ENCODE assay signal across 17 cellular contexts in the genomic region with DNA sequence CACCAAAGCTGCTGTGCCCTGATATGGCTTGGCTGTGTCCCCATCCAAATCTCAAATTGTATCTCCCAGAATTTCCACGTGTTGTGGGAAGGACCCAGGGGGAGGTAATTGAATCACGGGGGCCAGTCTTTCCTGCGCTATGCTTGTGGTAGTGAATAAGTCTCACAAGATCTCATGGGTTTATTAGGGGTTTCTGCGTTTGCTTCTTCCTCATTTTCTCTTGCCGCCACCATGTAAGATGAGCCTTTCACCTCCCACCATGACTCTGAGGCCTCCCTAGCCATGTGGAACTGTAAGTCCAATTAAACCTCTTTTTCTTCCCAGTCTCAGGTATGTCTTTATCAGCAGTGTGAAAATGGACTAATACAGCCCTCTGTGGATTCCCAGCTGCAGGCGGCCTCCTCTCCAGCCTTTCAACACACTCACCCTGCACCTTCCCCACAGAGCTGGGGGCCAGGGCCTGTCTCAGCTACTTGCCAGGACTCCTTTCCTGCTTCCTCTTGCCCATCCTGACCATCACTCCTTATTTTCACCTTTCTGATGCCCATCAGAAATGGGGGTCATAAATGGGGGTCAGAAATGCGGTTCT. TPM values are rescaled to one million over a fixed set of nuclear protein-coding genes. Genes with fewer than 3 reads are reported as not detected.
DNase-seq lines count a peak whose midpoint lies in the region; ATAC-seq, FAIRE-seq and TF ChIP-seq lines count a peak whose summit lies in the region.
"Had no signal": no experiment of that assay in that cellular context is flagged by ENCODE, and none has a peak within 500 bp of the region (broad histone marks: within the 10 kb centered on the region; RNA-seq: fewer than 3 reads in every experiment).

No MANE protein-coding gene starts in this region.

- no peak for FAIRE-seq in K562 (lab: Jason Lieb, UNC)
- FAIRE-seq: A204.1, GM18507 had no signal

- H3K27me3 ChIP-seq in K562 (ENCODE audit: control insufficient read depth in 2 of 2, insufficient read depth in 2 of 2, low read length in 2 of 2) (peaks cover 0 to 4% of the 10 kb centered on the region in 2 experiments; a peak in 1 of 5 replicates), neutrophil (no peaks in the 10 kb centered on the region), GM23248 (replicated peaks; ENCODE audit: insufficient read depth) (no peaks in the 10 kb centered on the region)
- H3K27me3 ChIP-seq: BLaER1 had no signal

- H3K9me1 ChIP-seq in K562 (ENCODE audit: control insufficient read depth, insufficient read depth, low read length): no peaks in the 10 kb centered on the region

- no peak overlapping the region for H2AFZ ChIP-seq in K562 (ENCODE audit: low read depth, low read length)
- no peak overlapping the region for H2AFZ ChIP-seq in GM23248

- no peak overlapping the region for H3K9ac ChIP-seq in K562 (ENCODE audit: insufficient read depth in 1 of 2, low read depth in 2 of 2, low read length in 2 of 2)
- no peak overlapping the region for H3K9ac ChIP-seq in GM23248
- H3K9ac ChIP-seq: BLaER1 had no signal

- H3K4me1 ChIP-seq in K562 (replicated peaks in 1 of 2; ENCODE audit: control insufficient read depth in 2 of 2, insufficient read depth in 2 of 2, low read length in 2 of 2) (no peaks in the 10 kb centered on the region; a peak in 1 of 5 replicates), neutrophil (ENCODE audit: control insufficient read depth in 1 of 2, insufficient read depth in 1 of 2, low read depth in 1 of 2, low read length in 1 of 2) (peaks cover 12 to 14% of the 10 kb centered on the region in 2 experiments), GM23248 (ENCODE audit: insufficient read depth) (no peaks in the 10 kb centered on the region)

- intact Hi-C loops in K562 (cut with micrococcal nuclease): no loop called here

- POLR2A ChIA-PET in K562 (lab: Yijun Ruan, JAX): no interaction called here

- H3K4me3 ChIP-seq in K562: no peak overlapping the region
- H3K4me3 ChIP-seq in neutrophil (ENCODE audit: low read depth in 1 of 2, low read length in 1 of 2): no peak overlapping the region
- H3K4me3 ChIP-seq in GM23248: no peak overlapping the region
- H3K4me3 ChIP-seq: BLaER1, HAP-1 had no signal

- H3K9me2 ChIP-seq in GM23248 (ENCODE audit: insufficient read depth): peaks cover 3% of the 10 kb centered on the region; the same call in 1 of the 2 replicates

- peak; percentile 54 for DNase-seq in KBM-7
- DNase-seq in K562 (ENCODE audit: extremely low read depth in 1 of 4, low spot score in 3 of 4): no peak
- DNase-seq in endothelial cell (ENCODE audit: low spot score): no peak
- no peak for DNase-seq in mesothelial cell of epicardium (ENCODE audit: low spot score in 2 of 2, unreplicated experiment in 2 of 2)
- no peak for DNase-seq in GM23248
- DNase-seq: CD4-positive, alpha-beta memory T cell; DMS153; DMS79; GDM1 had no signal

- H3K27me3 Mint-ChIP-seq in endothelial cell (ENCODE audit: unreplicated experiment) (peaks cover 5% of the 10 kb centered on the region), mesothelial cell of epicardium (ENCODE audit: low read depth) (peaks cover 6% of the 10 kb centered on the region)
- H3K27me3 Mint-ChIP-seq: CD4-positive, alpha-beta memory T cell had no signal

- no peaks in the 10 kb centered on the region for H4K20me1 ChIP-seq in K562 (replicated peaks; ENCODE audit: control insufficient read depth, insufficient read depth, low read length)
- no peaks in the 10 kb centered on the region for H4K20me1 ChIP-seq in GM23248 (ENCODE audit: insufficient read depth)
- H4K20me1 ChIP-seq: BLaER1 had no signal

- H3F3A ChIP-seq in GM23248 (ENCODE audit: insufficient read depth): no peaks in the 10 kb centered on the region

- no peak for TF ChIP-seq RAD21 in K562 (CRISPR knock-in tag; conservative IDR thresholded peaks at IDR 0.05 in 1 of 2, IDR thresholded peaks at IDR 0.05 in 1 of 2)

- BruUV-seq in K562 (replicated peaks; lab: Mats Ljungman, UMichigan): no TSS peak

- H3K36me3 ChIP-seq in K562 (ENCODE audit: control insufficient read depth, insufficient read depth, low read length) (no peaks in the 10 kb centered on the region), neutrophil (no peaks in the 10 kb centered on the region), GM23248 (ENCODE audit: low read depth) (no peaks in the 10 kb centered on the region)
- H3K36me3 ChIP-seq: BLaER1, HAP-1 had no signal

- H3K9me3 Mint-ChIP-seq in endothelial cell (ENCODE audit: unreplicated experiment) (no peaks in the 10 kb centered on the region), mesothelial cell of epicardium (no peaks in the 10 kb centered on the region)
- H3K9me3 Mint-ChIP-seq: CD4-positive, alpha-beta memory T cell had no signal

- TF ChIP-seq EP300 in K562 (IDR thresholded peaks at IDR 0.05; ENCODE audit: low read length): no peak

- H3K27ac ChIP-seq in K562 (ENCODE audit: extremely low read depth, low read depth, low read length): no peak overlapping the region
- H3K27ac ChIP-seq in neutrophil: peak overlapping the region; percentile 53
- no peak overlapping the region for H3K27ac ChIP-seq in GM23248
- H3K27ac ChIP-seq: BLaER1 had no signal

- H3K4me3 Mint-ChIP-seq in endothelial cell (ENCODE audit: unreplicated experiment): peak overlapping the region; percentile 81
- no peak overlapping the region for H3K4me3 Mint-ChIP-seq in mesothelial cell of epicardium
- H3K4me3 Mint-ChIP-seq: CD4-positive, alpha-beta memory T cell had no signal

- TF ChIP-seq POLR2A in K562 (conservative IDR thresholded peaks at IDR 0.05): no peak

- TF ChIP-seq CTCF in K562 (IDR thresholded peaks at IDR 0.05 in 2 of 3, conservative IDR thresholded peaks at IDR 0.05 in 1 of 3; ENCODE audit: insufficient read depth in 2 of 3, low read depth in 1 of 3, low read length in 3 of 3) (no peak), endothelial cell (IDR thresholded peaks at IDR 0.05; ENCODE audit: unreplicated experiment) (no peak), neutrophil (IDR thresholded peaks at IDR 0.05) (no peak), mesothelial cell of epicardium (IDR thresholded peaks at IDR 0.05; ENCODE audit: unreplicated experiment) (no peak)

- peak overlapping the region; percentile 27 for H3K27ac Mint-ChIP-seq in endothelial cell (ENCODE audit: unreplicated experiment)
- no peak overlapping the region for H3K27ac Mint-ChIP-seq in mesothelial cell of epicardium

- no peak overlapping the region for H3K4me2 ChIP-seq in K562 (ENCODE audit: insufficient read depth, low read length)
- H3K4me2 ChIP-seq in GM23248 (ENCODE audit: unreplicated experiment): no peak overlapping the region
- H3K4me2 ChIP-seq: BLaER1 had no signal

- H3K4me1 Mint-ChIP-seq in endothelial cell (ENCODE audit: unreplicated experiment) (peaks cover 5% of the 10 kb centered on the region), mesothelial cell of epicardium (no peaks in the 10 kb centered on the region)
- H3K4me1 Mint-ChIP-seq: CD4-positive, alpha-beta memory T cell had no signal

- WGBS in K562 (ENCODE audit: insufficient coverage, low coverage, missing lambda C conversion rate): 14% methylated on average over 6 of the region's 7 CpGs
- WGBS in GM23248 (ENCODE audit: low coverage in 1 of 2, low lambda C conversion rate in 2 of 2, missing lambda C conversion rate in 2 of 2), 2 experiments: 68 to 69% methylated on average over 7 of the region's 7 CpGs

- no peak for ATAC-seq in K562
- no peak for ATAC-seq in GM19035 (IDR thresholded peaks at IDR 0.05; ENCODE audit: unreplicated experiment)
- no peak for ATAC-seq in HG03280 (IDR thresholded peaks at IDR 0.05; ENCODE audit: unreplicated experiment)

- peaks cover 3% of the 10 kb centered on the region; the same call in 1 of the 2 replicates for H3K9me3 ChIP-seq in K562 (replicated peaks; ENCODE audit: control insufficient read depth, insufficient read depth, low read depth, low read length)
- no peaks in the 10 kb centered on the region for H3K9me3 ChIP-seq in neutrophil
- no peaks in the 10 kb centered on the region for H3K9me3 ChIP-seq in GM23248 (ENCODE audit: low read depth)
- H3K9me3 ChIP-seq: HAP-1 had no signal

- no peaks in the 10 kb centered on the region for H3K79me2 ChIP-seq in K562 (ENCODE audit: control insufficient read depth, insufficient read depth, low read length)
- H3K79me2 ChIP-seq in GM23248 (ENCODE audit: insufficient read depth): no peaks in the 10 kb centered on the region

- CTCF ChIA-PET in K562 (lab: Yijun Ruan, JAX; ENCODE audit: low intra/inter-chr PET ratio): no interaction called here

- in situ Hi-C loops in KBM-7 (cut with MboI; ENCODE audit: low pct_unique_long_range_greater_than_20kb, low sequenced_read_pairs): no loop called here
- in situ Hi-C loops in K562 (cut with MboI): no loop called here
- in situ Hi-C loops in GM23248 (cut with MboI): no loop called here

- H3K36me3 Mint-ChIP-seq in endothelial cell (ENCODE audit: low read depth, unreplicated experiment): peaks cover 5% of the 10 kb centered on the region
- no peaks in the 10 kb centered on the region for H3K36me3 Mint-ChIP-seq in mesothelial cell of epicardium
- H3K36me3 Mint-ChIP-seq: CD14-positive monocyte had no signal

TF ChIP-seq in K562, 482 proteins besides CTCF, POLR2A, EP300 and RAD21 (continues in another document):
- TF ChIP-seq ZNF766 (CRISPR knock-in tag; conservative IDR thresholded peaks at IDR 0.05): peak; percentile 87
- TF ChIP-seq ZFP36 (IDR thresholded peaks at IDR 0.05; ENCODE audit: low read depth, low read length, partially characterized antibody): peak; percentile 75

RNA-seq across cellular contexts. Expression of gene TOMM7, which starts 57.2 kb away (rescaled TPM):
- total RNA-seq in K562 (2011; cell fraction: chromatin; rRNA removed; ENCODE audit: low replicate concordance): 33.0 and 56.7 TPM in 2 replicates
- total RNA-seq in K562 (2011; cell fraction: nucleolus; rRNA removed): 99.1 and 138 TPM in 2 replicates
- 91.9 and 144 TPM in 2 replicates for total RNA-seq in K562 (2011; cell fraction: nucleoplasm; rRNA removed)
- total RNA-seq in K562 (2014; rRNA removed) (254 and 299 TPM in 2 replicates), K562 (2014; rRNA removed; fragmentation: Illumina TruSeq; extraction: Trizol) (527 and 643 TPM in 2 replicates), K562 (2015; rRNA removed; fragmentation: Illumina TruSeq; extraction: Trizol) (301 and 309 TPM in 2 replicates), K562 (2021) (421 and 457 TPM in 2 replicates), endothelial cell (ENCODE audit: unreplicated experiment) (191 TPM), mesothelial cell of epicardium (161 to 179 TPM (median 176 TPM) in 3 replicates)
- polyA plus RNA-seq in K562 (2011; rRNA removed) (1,717 and 2,316 TPM in 2 replicates), K562 (2014; fragmentation: Illumina TruSeq; extraction: Trizol) (263 and 283 TPM in 2 replicates), K562 (2014; fragmentation: Nextera tagmentation; extraction: Ambion mirVana) (100 to 1,000 TPM; 787 to 797 TPM), K562 (2014; rRNA removed) (564 and 638 TPM in 2 replicates), GM23248 (2016; fragmentation: Nextera tagmentation; extraction: Ambion mirVana) (376 and 408 TPM in 2 replicates)
- 211 and 453 TPM in 2 replicates for polyA plus RNA-seq in K562 (2011; cell fraction: cytosol; rRNA removed)
- 114 and 243 TPM in 2 replicates for polyA plus RNA-seq in K562 (2011; cell fraction: nucleus; rRNA removed)
- polyA plus RNA-seq in K562 (2012): 614 and 759 TPM in 2 replicates
- polyA minus RNA-seq in K562 (2011; rRNA and poly(A)+ RNA removed): 96.8 and 124 TPM in 2 replicates
- polyA minus RNA-seq in K562 (2011; cell fraction: cytosol; rRNA and poly(A)+ RNA removed): 53.5 and 72.6 TPM in 2 replicates
- polyA minus RNA-seq in K562 (2011; cell fraction: nucleus; rRNA and poly(A)+ RNA removed): 31.4 and 79.2 TPM in 2 replicates
- 84.1 and 132 TPM in 2 replicates for total RNA-seq in GM23248 (2014; rRNA removed; shearing (Covaris generic))
